ENCODE assay signal across 23 cellular contexts in the genomic region with DNA sequence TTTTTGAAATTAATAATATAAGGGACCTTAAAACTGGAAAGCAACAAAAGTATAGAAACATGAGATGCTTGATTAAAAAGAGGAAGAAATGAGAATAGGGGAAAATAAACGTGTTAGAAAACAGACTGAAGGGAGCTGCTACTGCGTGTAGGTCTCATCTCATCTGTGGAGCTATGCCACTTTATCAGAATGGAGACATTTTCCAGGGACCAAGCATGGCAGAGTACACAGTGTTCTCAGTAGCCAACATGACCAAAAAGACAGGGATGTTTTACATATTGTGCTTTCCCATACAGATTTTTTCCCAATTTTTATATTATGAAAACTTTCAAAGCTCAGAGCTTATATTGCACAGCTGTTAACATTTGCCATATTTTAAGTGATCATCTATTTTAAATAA. TPM values are rescaled to one million over a fixed set of nuclear protein-coding genes. Genes with fewer than 3 reads are reported as not detected.
DNase-seq lines count a peak whose midpoint lies in the region; ATAC-seq and TF ChIP-seq lines count a peak whose summit lies in the region.
"Had no signal": no experiment of that assay in that cellular context is flagged by ENCODE, and none has a peak within 500 bp of the region (broad histone marks: within the 10 kb centered on the region; RNA-seq: fewer than 3 reads in every experiment).

No MANE protein-coding gene starts in this region.

- TF ChIP-seq EP300 in transverse colon (IDR thresholded peaks at IDR 0.05; ENCODE audit: low read depth): no peak

- 44 to 65% (median 58%) methylated on average over 2 of the region's 2 CpGs for WGBS in heart left ventricle, 4 donors
- 81 to 87% methylated on average over 2 of the region's 2 CpGs for WGBS in transverse colon (ENCODE audit: low coverage in 1 of 2), 2 donors

- H3K4me3 ChIP-seq in right atrium auricular region (no peak overlapping the region), heart left ventricle (no peak overlapping the region), left ventricle myocardium inferior (no peak overlapping the region), transverse colon (no peak overlapping the region)
- H3K4me3 ChIP-seq: BLaER1, GM12878 had no signal

- H3K27ac ChIP-seq in right atrium auricular region (peak overlapping the region in 1 of 2 donors; percentile 17), heart left ventricle (peak overlapping the region in 3 of 12 donors; percentile 20 to 55 (median 55)), left ventricle myocardium inferior (replicated peaks) (peak overlapping the region; percentile 52), transverse colon (no peak overlapping the region)
- H3K27ac ChIP-seq: BLaER1 had no signal

- H3K4me1 ChIP-seq in right atrium auricular region: no peaks in the 10 kb centered on the region
- peaks cover 0 to 21% (median 0%) of the 10 kb centered on the region in 12 donors for H3K4me1 ChIP-seq in heart left ventricle
- peaks cover 39% of the 10 kb centered on the region for H3K4me1 ChIP-seq in left ventricle myocardium inferior
- H3K4me1 ChIP-seq in transverse colon: no peaks in the 10 kb centered on the region
- H3K4me1 ChIP-seq: BE2C, BLaER1 had no signal

- H3K36me3 ChIP-seq in right atrium auricular region (peaks cover 53% of the 10 kb centered on the region), heart left ventricle (peaks cover 0 to 100% (median 92%) of the 10 kb centered on the region in 9 donors), left ventricle myocardium inferior (peaks cover 90% of the 10 kb centered on the region), transverse colon (peaks cover 0 to 73% (median 35%) of the 10 kb centered on the region in 4 donors)

- in situ Hi-C loops in transverse colon (cut with MboI; ENCODE audit: low pct_ligation_motif_present in 1 of 4, low pct_unique_long_range_greater_than_20kb in 1 of 4, low sequenced_read_pairs in 3 of 4): no loop called here

- H3K9me3 ChIP-seq in right atrium auricular region (no peaks in the 10 kb centered on the region), heart left ventricle (no peaks in the 10 kb centered on the region), left ventricle myocardium inferior (replicated peaks) (no peaks in the 10 kb centered on the region), transverse colon (no peaks in the 10 kb centered on the region)
- H3K9me3 ChIP-seq: BE2C, BLaER1 had no signal

- H3K27me3 ChIP-seq in right atrium auricular region (no peaks in the 10 kb centered on the region), heart left ventricle (no peaks in the 10 kb centered on the region), left ventricle myocardium inferior (ENCODE audit: low read depth) (no peaks in the 10 kb centered on the region), transverse colon (no peaks in the 10 kb centered on the region)
- H3K27me3 ChIP-seq: BE2C, BLaER1 had no signal

- intact Hi-C loops in Right ventricle myocardium inferior (cut with DNase I): loop anchor here (5.0 kb wide), 1 partner anchor 78 kb away; no protein-coding TSS in a partner anchor
- intact Hi-C loops in heart left ventricle (cut with DNase I): loop anchor here in 1 of 10 donors (5.0 kb wide), 1 partner anchor 78 kb away; no protein-coding TSS in a partner anchor
- intact Hi-C loops in left ventricle myocardium inferior (cut with micrococcal nuclease): no loop called here
- intact Hi-C loops in transverse colon (cut with DNase I; ENCODE audit: low total_unique reads): no loop called here

- TF ChIP-seq POLR2A in heart left ventricle (IDR thresholded peaks at IDR 0.05) (no peak), transverse colon (IDR thresholded peaks at IDR 0.05) (no peak)

- TF ChIP-seq CTCF in right atrium auricular region (IDR thresholded peaks at IDR 0.05): no peak
- TF ChIP-seq CTCF in heart left ventricle (IDR thresholded peaks at IDR 0.05): no peak
- no peak for TF ChIP-seq CTCF in left ventricle myocardium inferior (IDR thresholded peaks at IDR 0.05; ENCODE audit: borderline replicate concordance)
- TF ChIP-seq CTCF in transverse colon (IDR thresholded peaks at IDR 0.05): no peak

- ATAC-seq in Right ventricle myocardium inferior (peak; percentile 65), heart left ventricle (peak; percentile 81 to 87 (median 83))
- ATAC-seq: GM12878 had no signal

- DNase-seq in Right ventricle myocardium inferior (ENCODE audit: missing footprints): no peak
- DNase-seq in right atrium auricular region (ENCODE audit: low spot score): no peak
- no peak for DNase-seq in heart left ventricle
- no peak for DNase-seq in left ventricle myocardium inferior
- no peak for DNase-seq in transverse colon
- DNase-seq in stimulated activated CD4-positive, alpha-beta T cell treated with anti-CD3 and anti-CD28 coated beads, Interleukin-1b, Interleukin-23, amount 100 ng/mL, for 48 hours: no peak
- DNase-seq: 8988T; ACHN; BE2C; C1 segment of cervical spinal cord; CD4-positive, alpha-beta memory T cell; CD4-positive, CD25-positive, alpha-beta regulatory T cell; CD8-positive, alpha-beta memory T cell; COR-L47; DMS 273 treated with DMSO at 0.1 percent for 48 hours; DMS153; DMS53; DMS79; DND-41; EL; GDM1 had no signal

RNA-seq across cellular contexts. Expression of a gene that starts 23.1 kb away (rescaled TPM):
- 25.6 TPM for total RNA-seq in Right ventricle myocardium inferior
- 10 to 100 TPM; 23.7 to 24.0 TPM for total RNA-seq in right atrium auricular region
- total RNA-seq in heart left ventricle: 10 to 100 TPM; 21.5 to 36.3 (median 27.5) TPM
- 1 to 10 TPM; 5.5 to 8.6 TPM for polyA plus RNA-seq in heart left ventricle
- total RNA-seq in left ventricle myocardium inferior: 25.6 TPM
- total RNA-seq in transverse colon: 10 to 100 TPM; 21.3 to 40.0 (median 34.1) TPM
